9 cellular contexts compared by ENCODE assay signal in genomic region chr1:20165522-20165951, GRCh38. TPM values are rescaled to one million over a fixed set of nuclear protein-coding genes. Genes with fewer than 3 reads are reported as not detected.
A peak's percentile ranks its signal among the peaks of the same experiment; 100 is the strongest.
DNase-seq lines count a peak whose midpoint lies in the region; ATAC-seq and TF ChIP-seq lines count a peak whose summit lies in the region.
"Had no signal": no experiment of that assay in that cellular context is flagged by ENCODE, and none has a peak within 500 bp of the region (broad histone marks: within the 10 kb centered on the region; RNA-seq: fewer than 3 reads in every experiment).

No MANE protein-coding gene starts in this region.

- peak; percentile 66 for ATAC-seq in left colon
- ATAC-seq in GM18868 (IDR thresholded peaks at IDR 0.05; ENCODE audit: unreplicated experiment) = no peak
- no peak for ATAC-seq in HG02623 (IDR thresholded peaks at IDR 0.05; ENCODE audit: unreplicated experiment)

- H3K27me3 ChIP-seq in vagina = no peaks in the 10 kb centered on the region

- no peak overlapping the region for H3K4me3 ChIP-seq in vagina
- H3K4me3 ChIP-seq: prostate gland had no signal

- H3K27ac ChIP-seq in VCaP (peak overlapping the region; percentile 71), vagina (no peak overlapping the region)
- H3K27ac ChIP-seq: prostate gland had no signal

- TF ChIP-seq CTCF in VCaP (conservative IDR thresholded peaks at IDR 0.05) (peak; percentile 68), vagina (IDR thresholded peaks at IDR 0.05) (no peak)

- intact Hi-C loops in left colon (cut with DNase I, micrococcal nuclease) (no loop called here), vagina (cut with DNase I) (no loop called here)

- no peaks in the 10 kb centered on the region for H3K36me3 ChIP-seq in vagina
- H3K36me3 ChIP-seq: prostate gland had no signal

- H3K9me3 ChIP-seq in vagina = peaks cover 4% of the 10 kb centered on the region
- H3K9me3 ChIP-seq: prostate gland had no signal

- H3K4me1 ChIP-seq in vagina = no peaks in the 10 kb centered on the region

- DNase-seq in COLO829 (ENCODE audit: low spot score) = peak; percentile 42
- peak in 45 of 76 experiments; percentile 3 to 60 (median 23) for DNase-seq in HUDEP-2 (lab: John Stamatoyannopoulos, UW; ENCODE audit: unreplicated experiment in 76 of 76)
- DNase-seq in left colon = no peak
- DNase-seq in vagina (ENCODE audit: extremely low spot score in 2 of 2) = no peak
- no peak for DNase-seq in occipital lobe (lab: John Stamatoyannopoulos, UW)

- TF ChIP-seq POLR2A in vagina (IDR thresholded peaks at IDR 0.05) = no peak

RNA-seq across cellular contexts. Expression of gene UBXN10, which starts 20.4 kb away (rescaled TPM):
- total RNA-seq in left colon = 1 to 10 TPM; 4.2 to 4.3 TPM
- 0.49 TPM for total RNA-seq in vagina
- 1.6 TPM for total RNA-seq in occipital lobe

RNA-seq across cellular contexts. Expression of gene PLA2G2C, which starts 20.8 kb away (rescaled TPM):
- total RNA-seq in left colon (under 1 TPM in 1 of 2 donors, not detected in 1; 0.28 TPM), vagina (not detected), occipital lobe (not detected)

RNA-seq across cellular contexts. Expression of gene PLA2G2F, which starts 26.4 kb away (rescaled TPM):
- total RNA-seq in left colon (under 1 TPM in 1 of 2 donors, not detected in 1; 0.11 TPM), vagina (not detected), occipital lobe (not detected)

RNA-seq across cellular contexts. Expression of gene PLA2G2D, which starts 46.2 kb away (rescaled TPM):
- total RNA-seq in left colon = under 1 TPM in 1 of 2 donors, not detected in 1; 0.31 TPM
- total RNA-seq in vagina = not detected
- not detected for total RNA-seq in occipital lobe
- total RNA-seq: prostate gland had no signal

Comparison
In these comparisons a context has a peak if more than half of its experiments do, and no peak if none do; other contexts are left out.
1. DNase-seq: peak in COLO829 (single experiment) and HUDEP-2 (45 of 76); none in left colon (0 of 2), vagina (0 of 2) and occipital lobe (single experiment).